ENCODE assay signal across 8 cellular contexts in genomic region chr6:159788757-159789376, GRCh38. TPM values are rescaled to one million over a fixed set of nuclear protein-coding genes. Genes with fewer than 3 reads are reported as not detected.
A peak's percentile ranks its signal among the peaks of the same experiment; 100 is the strongest.
DNase-seq lines count a peak whose midpoint lies in the region; ATAC-seq and TF ChIP-seq lines count a peak whose summit lies in the region.

No MANE protein-coding gene starts in this region.

- H3K4me1 Mint-ChIP-seq in CD4-positive, alpha-beta T cell (ENCODE audit: low read depth): peaks cover 69% of the 10 kb centered on the region
- peaks cover 46% of the 10 kb centered on the region for H3K4me1 Mint-ChIP-seq in HFFc6 (ENCODE audit: low read depth)

- H3K27ac ChIP-seq in CD4-positive, alpha-beta T cell (ENCODE audit: low read depth, low read length): peak overlapping the region; percentile 88
- peak overlapping the region; percentile 87 for H3K27ac ChIP-seq in mammary epithelial cell (ENCODE audit: insufficient read depth, low read depth, low read length)

- H3K4me2 ChIP-seq in mammary epithelial cell (ENCODE audit: insufficient read depth, low read depth, low read length): peak overlapping the region; percentile 76

- intact Hi-C loops in CD4-positive, alpha-beta T cell (cut with DNase I, micrococcal nuclease): loop anchor here (1.0 to 10.0 kb wide), 5 partner anchors 27 to 178 kb away; partner anchors contain the start of genes WTAP (in 2 of the 2) and ACAT2 (in 1 of the 2)
- intact Hi-C loops in mammary epithelial cell (cut with micrococcal nuclease): loop anchor here (2.0 kb wide), 3 partner anchors 26 to 152 kb away; partner anchors contain the start of gene ACAT2

- in situ Hi-C loops in mammary epithelial cell (cut with MboI; ENCODE audit: low sequenced_read_pairs in 2 of 2): no loop called here

- TF ChIP-seq CTCF in CD4-positive, alpha-beta T cell (IDR thresholded peaks at IDR 0.05): no peak
- TF ChIP-seq CTCF in HFFc6 (IDR thresholded peaks at IDR 0.05) (no peak), mammary epithelial cell (conservative IDR thresholded peaks at IDR 0.05 in 1 of 2, IDR thresholded peaks at IDR 0.05 in 1 of 2; ENCODE audit: extremely low read depth in 1 of 2, insufficient read depth in 1 of 2, low read depth in 1 of 2, low read length in 2 of 2) (no peak), kidney epithelial cell (IDR thresholded peaks at IDR 0.05; ENCODE audit: insufficient read depth, low read length, poor library complexity, severe bottlenecking) (no peak)

- H4K20me1 ChIP-seq in mammary epithelial cell (ENCODE audit: insufficient read depth, low read length): no peaks in the 10 kb centered on the region

- H3K36me3 ChIP-seq in mammary epithelial cell (ENCODE audit: insufficient read depth, low read length): peaks cover 25% of the 10 kb centered on the region
- no peaks in the 10 kb centered on the region for H3K36me3 ChIP-seq in kidney epithelial cell (ENCODE audit: control insufficient read depth, insufficient read depth, low read length)

- peak overlapping the region; percentile 86 for H3K4me3 Mint-ChIP-seq in CD4-positive, alpha-beta T cell
- H3K4me3 Mint-ChIP-seq in HFFc6: peak overlapping the region; percentile 93

- WGBS in mammary epithelial cell (ENCODE audit: low coverage, missing lambda C conversion rate): 0% methylated on average over 8 of the region's 59 CpGs

- H3K27ac Mint-ChIP-seq in CD4-positive, alpha-beta T cell: peak overlapping the region; percentile 95
- H3K27ac Mint-ChIP-seq in HFFc6: peak overlapping the region; percentile 94

- peaks cover 94% of the 10 kb centered on the region for H3K36me3 Mint-ChIP-seq in CD4-positive, alpha-beta T cell (ENCODE audit: low read depth)
- peaks cover 50% of the 10 kb centered on the region for H3K36me3 Mint-ChIP-seq in HFFc6 (ENCODE audit: low read depth)

- peak overlapping the region; percentile 94 to 98 (median 97) for H3K4me3 ChIP-seq in mammary epithelial cell (replicated peaks in 1 of 3; ENCODE audit: insufficient read depth in 1 of 3, low read depth in 2 of 3, low read length in 3 of 3)
- H3K4me3 ChIP-seq in kidney epithelial cell (ENCODE audit: low read depth, low read length): peak overlapping the region; percentile 99

- peak in 4 of 10 experiments; percentile 2 to 13 (median 8) for DNase-seq in CD4-positive, alpha-beta T cell
- DNase-seq in HFFc6 (peak; percentile 16), mammary epithelial cell (peak; percentile 23), kidney epithelial cell (ENCODE audit: low read depth) (no peak), NCI-H774 (lab: John Stamatoyannopoulos, UW) (no peak), NCI-H2171 (lab: John Stamatoyannopoulos, UW) (no peak)
- DNase-seq in stimulated activated CD4-positive, alpha-beta T cell treated with anti-CD3 and anti-CD28 coated beads, Interleukin-4, amount 100 ng/mL, for 24 hours: peak; percentile 35

- H3K79me2 ChIP-seq in mammary epithelial cell (ENCODE audit: insufficient read depth, low read length): peaks cover 92% of the 10 kb centered on the region

- H3K9me3 ChIP-seq in CD4-positive, alpha-beta T cell (ENCODE audit: control insufficient read depth, low read length): no peaks in the 10 kb centered on the region
- H3K9me3 ChIP-seq in mammary epithelial cell (replicated peaks; ENCODE audit: insufficient read depth, low read length): no peaks in the 10 kb centered on the region

- no peaks in the 10 kb centered on the region for H3K27me3 Mint-ChIP-seq in CD4-positive, alpha-beta T cell
- peaks cover 6% of the 10 kb centered on the region; the same call in 1 of the 2 replicates for H3K27me3 Mint-ChIP-seq in HFFc6 (ENCODE audit: insufficient read depth)

- peak overlapping the region; percentile 91 for H2AFZ ChIP-seq in mammary epithelial cell (ENCODE audit: low read depth, low read length)

- no peaks in the 10 kb centered on the region for H3K9me3 Mint-ChIP-seq in CD4-positive, alpha-beta T cell
- no peaks in the 10 kb centered on the region for H3K9me3 Mint-ChIP-seq in HFFc6

- H3K27me3 ChIP-seq in CD4-positive, alpha-beta T cell (ENCODE audit: control insufficient read depth, insufficient read depth, low read length): no peaks in the 10 kb centered on the region
- H3K27me3 ChIP-seq in mammary epithelial cell (ENCODE audit: insufficient read depth, low read length) (no peaks in the 10 kb centered on the region), kidney epithelial cell (ENCODE audit: control insufficient read depth, insufficient read depth, low read length) (no peaks in the 10 kb centered on the region)

- no peak for ATAC-seq in CD4-positive, alpha-beta T cell (ENCODE audit: poor library complexity)
- ATAC-seq in SK-N-SH treated with all-trans-retinoic acid at 6 μM for 48 hours: peak; percentile 14

- H3K4me1 ChIP-seq in mammary epithelial cell (ENCODE audit: insufficient read depth, low read length): peaks cover 13% of the 10 kb centered on the region

- CTCF ChIA-PET in CD4-positive, alpha-beta T cell (lab: Charles Lee): interaction anchor here (0.8 to 2.0 kb wide), 3 partner anchors 27 to 97 kb away, joined by 3 to 8 read pairs (median 4); partner anchors contain the start of gene ACAT2
- CTCF ChIA-PET in mammary epithelial cell (lab: Charles Lee; ENCODE audit: low non-redundant PET): no interaction called here

- dilution Hi-C loops in mammary epithelial cell (cut with HindIII; ENCODE audit: low sequenced_read_pairs): no loop called here

- POLR2A ChIA-PET in CD4-positive, alpha-beta T cell (lab: Charles Lee): interaction anchor here (0.7 to 5.5 kb wide), 12 partner anchors 13 to 771 kb away, joined by 3 to 176 read pairs (median 12); partner anchors contain the start of genes ACAT2, IGF2R, SOD2 and WTAP

- H3K9ac ChIP-seq in mammary epithelial cell (ENCODE audit: insufficient read depth, low read length): peak overlapping the region; percentile 87

- TSS peak; percentile 49 for BruUV-seq in mammary epithelial cell (replicated peaks; lab: Mats Ljungman, UMichigan)

TF ChIP-seq in SK-N-SH treated with all-trans-retinoic acid at 6 μM for 48 hours, 23 proteins besides CTCF, POLR2A, EP300 and RAD21 (continues in another document):
- TF ChIP-seq PATZ1 (CRISPR knock-in tag; IDR thresholded peaks at IDR 0.05; ENCODE audit: borderline replicate concordance) (no peak), OSR1 (CRISPR knock-in tag; IDR thresholded peaks at IDR 0.05) (no peak), GLIS3 (CRISPR knock-in tag; IDR thresholded peaks at IDR 0.05) (no peak), PPARA (CRISPR knock-in tag; IDR thresholded peaks at IDR 0.05; ENCODE audit: borderline replicate concordance) (no peak)

RNA-seq across cellular contexts. Expression of gene TCP1, which starts 0.5 kb away (rescaled TPM):
- total RNA-seq in CD4-positive, alpha-beta T cell: 100 to 1,000 TPM; 212 to 216 TPM
- total RNA-seq in HFFc6 (2021; fragmentation: NEBNext Ultra II Directional; extraction: Animal tissue kit (Norgen Biotek cat#: 25700)): 100 to 1,000 TPM; 212 to 270 (median 225) TPM
- total RNA-seq in mammary epithelial cell (100 to 1,000 TPM; 186 to 243 TPM), kidney epithelial cell (209 and 213 TPM in 2 replicates)
- polyA plus RNA-seq in mammary epithelial cell: 159 TPM
- polyA minus RNA-seq in mammary epithelial cell: 334 TPM

RNA-seq across cellular contexts. Expression of gene MRPL18, which starts 1.4 kb away (rescaled TPM):
- 10 to 100 TPM in 1 of 2 experiments, 1 to 10 TPM in 1; 9.8 to 10.2 TPM for total RNA-seq in CD4-positive, alpha-beta T cell
- total RNA-seq in HFFc6 (2021; fragmentation: NEBNext Ultra II Directional; extraction: Animal tissue kit (Norgen Biotek cat#: 25700)): 10 to 100 TPM; 74.1 to 93.6 (median 81.4) TPM
- total RNA-seq in mammary epithelial cell (10 to 100 TPM; 58.0 to 83.2 TPM), kidney epithelial cell (82.7 and 98.9 TPM in 2 replicates)
- 91.0 TPM for polyA plus RNA-seq in mammary epithelial cell
- polyA minus RNA-seq in mammary epithelial cell: 97.8 TPM

RNA-seq across cellular contexts. Expression of gene PNLDC1, which starts 11.2 kb away (rescaled TPM):
- total RNA-seq in CD4-positive, alpha-beta T cell: under 1 TPM in 1 of 2 experiments, not detected in 1; 0.14 TPM
- total RNA-seq in HFFc6 (2021; fragmentation: NEBNext Ultra II Directional; extraction: Animal tissue kit (Norgen Biotek cat#: 25700)): not detected
- total RNA-seq in mammary epithelial cell: under 1 TPM in 1 of 2 donors, not detected in 1; 0.33 TPM
- not detected for polyA plus RNA-seq in mammary epithelial cell
- polyA minus RNA-seq in mammary epithelial cell: not detected
- not detected in 2 replicates for total RNA-seq in kidney epithelial cell

RNA-seq across cellular contexts. Expression of gene ACAT2, which starts 27.0 kb away (rescaled TPM):
- total RNA-seq in CD4-positive, alpha-beta T cell: 10 to 100 TPM; 21.4 to 25.8 TPM
- total RNA-seq in HFFc6 (2021; fragmentation: NEBNext Ultra II Directional; extraction: Animal tissue kit (Norgen Biotek cat#: 25700)): 10 to 100 TPM; 25.6 to 39.9 (median 38.7) TPM
- 100 to 1,000 TPM in 1 of 2 donors, 10 to 100 TPM in 1; 39.3 to 235 TPM for total RNA-seq in mammary epithelial cell
- 102 TPM for polyA plus RNA-seq in mammary epithelial cell
- 81.8 TPM for polyA minus RNA-seq in mammary epithelial cell
- total RNA-seq in kidney epithelial cell: 26.6 and 34.1 TPM in 2 replicates

Comparison
In these comparisons a context has a peak if more than half of its experiments do, and no peak if none do; other contexts are left out.
1. DNase-seq: peak in HFFc6 (single experiment), mammary epithelial cell (single experiment) and stimulated activated CD4-positive, alpha-beta T cell treated with anti-CD3 and anti-CD28 coated beads, Interleukin-4, amount 100 ng/mL, for 24 hours (single experiment); none in kidney epithelial cell (single experiment), NCI-H774 (single experiment) and NCI-H2171 (single experiment).